14 cellular contexts compared by ENCODE assay signal in the genomic region with DNA sequence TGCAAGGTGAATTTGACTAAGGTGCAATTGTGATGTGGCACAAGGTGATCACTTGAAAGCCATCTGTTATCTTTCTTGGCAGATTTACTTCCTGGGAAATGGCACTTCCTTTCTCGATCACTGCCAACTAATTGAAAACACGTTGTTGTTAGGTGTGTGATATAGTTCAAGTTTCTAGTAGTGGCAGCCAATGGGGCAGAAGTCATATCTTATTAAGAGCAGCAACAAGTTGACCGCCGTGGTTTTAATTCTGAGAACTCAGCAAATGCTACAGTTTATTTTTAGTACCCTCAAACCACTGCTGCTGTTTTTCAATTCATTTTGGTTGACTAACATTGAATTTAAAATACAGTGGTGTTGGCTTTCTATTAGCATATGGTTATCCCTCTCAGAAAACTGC. TPM values are rescaled to one million over a fixed set of nuclear protein-coding genes. Genes with fewer than 3 reads are reported as not detected.
DNase-seq lines count a peak whose midpoint lies in the region; ATAC-seq and TF ChIP-seq lines count a peak whose summit lies in the region.
"Had no signal": no experiment of that assay in that cellular context is flagged by ENCODE, and none has a peak within 500 bp of the region (broad histone marks: within the 10 kb centered on the region; RNA-seq: fewer than 3 reads in every experiment).

No MANE protein-coding gene starts in this region.

- 7 to 24% methylated on average over 4 of the region's 4 CpGs for WGBS in body of pancreas, 2 donors

- TF ChIP-seq RAD21 in neural cell (conservative IDR thresholded peaks at IDR 0.05): no peak

- H2AFZ ChIP-seq in KMS-11 (ENCODE audit: low read depth) (peak overlapping the region; percentile 53; the same call in 1 of the 2 replicates), neural cell (ENCODE audit: low read depth, low read length) (no peak overlapping the region)

- DNase-seq in DMS53 (lab: John Stamatoyannopoulos, UW) (peak; percentile 36), DMS53 treated with DMSO at 0.1 percent for 48 hours (lab: John Stamatoyannopoulos, UW; ENCODE audit: unreplicated experiment) (no peak), body of pancreas (peak in 1 of 4 donors; percentile 20), NCI-H446 treated with DMSO at 0.1 percent for 48 hours (lab: John Stamatoyannopoulos, UW) (no peak)
- DNase-seq in stimulated activated CD4-positive, alpha-beta T cell treated with anti-CD3 and anti-CD28 coated beads, Interleukin-4, amount 100 ng/mL, for 4 hours: no peak
- no peak for DNase-seq in activated effector memory CD4-positive, alpha-beta T cell treated with anti-CD3 and anti-CD28 coated beads, Interleukin-2, amount 50 U/mL, for 16 hours
- DNase-seq: 8988T; effector memory CD4-positive, alpha-beta T cell; GDM1; nephron progenitor cell; PC-3; stomach had no signal

- H3K4me3 ChIP-seq in KMS-11 (IDR thresholded peaks at IDR 0.05; ENCODE audit: insufficient read depth, low read depth, low read length) (no peak overlapping the region), body of pancreas (peak overlapping the region; percentile 78), neural cell (ENCODE audit: low read length) (peak overlapping the region; percentile 87)

- H3K27ac ChIP-seq in KMS-11 (peak overlapping the region; percentile 72), body of pancreas (peak overlapping the region; percentile 90 to 99 (median 94)), neural cell (ENCODE audit: low read length) (peak overlapping the region; percentile 97)

- H3K9me2 ChIP-seq in neural cell (ENCODE audit: insufficient read depth, low read length): no peaks in the 10 kb centered on the region

- peaks cover 12% of the 10 kb centered on the region for H3F3A ChIP-seq in neural cell (ENCODE audit: insufficient read depth, low read length, poor library complexity, severe bottlenecking)

- no peaks in the 10 kb centered on the region for H3K9me3 ChIP-seq in body of pancreas
- H3K9me3 ChIP-seq in neural cell (ENCODE audit: low read length): no peaks in the 10 kb centered on the region
- H3K9me3 ChIP-seq: stomach had no signal

- H4K20me1 ChIP-seq in KMS-11 (ENCODE audit: insufficient read depth) (no peaks in the 10 kb centered on the region), neural cell (ENCODE audit: insufficient read depth) (peaks cover 8% of the 10 kb centered on the region)

- no peaks in the 10 kb centered on the region for H3K36me3 ChIP-seq in KMS-11 (ENCODE audit: insufficient read depth)
- H3K36me3 ChIP-seq in body of pancreas (replicated peaks in 1 of 2; ENCODE audit: insufficient read depth in 1 of 2, low read depth in 2 of 2): no peaks in the 10 kb centered on the region
- no peaks in the 10 kb centered on the region for H3K36me3 ChIP-seq in neural cell (ENCODE audit: insufficient read depth, low read length)
- H3K36me3 ChIP-seq: stomach had no signal

- TF ChIP-seq EP300 in neural cell (conservative IDR thresholded peaks at IDR 0.05; ENCODE audit: poor library complexity, severe bottlenecking): no peak

- intact Hi-C loops in body of pancreas (cut with DNase I): no loop called here

- no peak for TF ChIP-seq CTCF in KMS-11 (conservative IDR thresholded peaks at IDR 0.05; ENCODE audit: low read depth, low read length)
- TF ChIP-seq CTCF in body of pancreas (IDR thresholded peaks at IDR 0.05): no peak
- no peak for TF ChIP-seq CTCF in neural cell (IDR thresholded peaks at IDR 0.05; ENCODE audit: poor library complexity, severe bottlenecking)

- H3K79me2 ChIP-seq in KMS-11 (ENCODE audit: insufficient read depth, low read depth): peaks cover 13% of the 10 kb centered on the region; the same call in 1 of the 2 replicates
- H3K79me2 ChIP-seq in neural cell (replicated peaks; ENCODE audit: insufficient read depth, low read length): peaks cover 79% of the 10 kb centered on the region

- H3K4me1 ChIP-seq in KMS-11 (ENCODE audit: low read depth, poor library complexity, severe bottlenecking) (peaks cover 36% of the 10 kb centered on the region), body of pancreas (peaks cover 42% of the 10 kb centered on the region)

- peak in 2 of 3 donors; percentile 20 to 34 for TF ChIP-seq POLR2A in body of pancreas (IDR thresholded peaks at IDR 0.05)

- no peak for ATAC-seq in body of pancreas
- ATAC-seq: PC-3 had no signal

- H3K9ac ChIP-seq in KMS-11: peak overlapping the region; percentile 37; the same call in 1 of the 2 replicates
- H3K9ac ChIP-seq in neural cell (ENCODE audit: low read length): peak overlapping the region; percentile 98

- H3K27me3 ChIP-seq in KMS-11 (ENCODE audit: insufficient read depth, low read depth) (no peaks in the 10 kb centered on the region), body of pancreas (no peaks in the 10 kb centered on the region), neural cell (ENCODE audit: insufficient read depth, low read depth, low read length) (no peaks in the 10 kb centered on the region)

- H3K4me2 ChIP-seq in KMS-11 (peak overlapping the region; percentile 88), neural cell (ENCODE audit: low read length) (peak overlapping the region; percentile 76)

TF ChIP-seq in neural cell, 6 proteins besides CTCF, POLR2A, EP300 and RAD21:
- TF ChIP-seq SMC3 (conservative IDR thresholded peaks at IDR 0.05; ENCODE audit: poor library complexity) (no peak), MXI1 (conservative IDR thresholded peaks at IDR 0.05; ENCODE audit: poor library complexity, severe bottlenecking) (no peak), REST (IDR thresholded peaks at IDR 0.05; ENCODE audit: borderline replicate concordance) (no peak), EZH2 (IDR thresholded peaks at IDR 0.05; ENCODE audit: borderline replicate concordance, insufficient read depth, low read length, poor library complexity, severe bottlenecking) (no peak), TAF1 (IDR thresholded peaks at IDR 0.05; ENCODE audit: low read depth) (no peak), POLR2AphosphoS5 (IDR thresholded peaks at IDR 0.05) (no peak)
TF ChIP-seq in neural cell: peak in this region for 0.

RNA-seq across cellular contexts. Expression of gene CHN2, which starts 1.6 kb away (rescaled TPM):
- total RNA-seq in body of pancreas: 10 to 100 TPM; 55.7 to 58.6 TPM
- polyA plus RNA-seq in neural cell: 132 and 136 TPM in 2 replicates
- polyA minus RNA-seq in neural cell: 198 and 225 TPM in 2 replicates

RNA-seq across cellular contexts. Expression of gene CPVL, which starts 49.9 kb away (rescaled TPM):
- 10 to 100 TPM in 1 of 2 donors, 1 to 10 TPM in 1; 4.0 to 17.9 TPM for total RNA-seq in body of pancreas
- polyA plus RNA-seq in neural cell: 13.0 and 19.5 TPM in 2 replicates
- polyA minus RNA-seq in neural cell: 10.1 and 12.4 TPM in 2 replicates
